ENCODE assay signal across 19 cellular contexts in genomic region chr3:99696497-99696896, GRCh38. TPM values are rescaled to one million over a fixed set of nuclear protein-coding genes. Genes with fewer than 3 reads are reported as not detected.
DNase-seq lines count a peak whose midpoint lies in the region; ATAC-seq, FAIRE-seq and TF ChIP-seq lines count a peak whose summit lies in the region.
"Had no signal": no experiment of that assay in that cellular context is flagged by ENCODE, and none has a peak within 500 bp of the region (broad histone marks: within the 10 kb centered on the region; RNA-seq: fewer than 3 reads in every experiment).

No MANE protein-coding gene starts in this region.

- H3K36me3 ChIP-seq in breast epithelium (no peaks in the 10 kb centered on the region), K562 (ENCODE audit: control insufficient read depth, insufficient read depth, low read length) (no peaks in the 10 kb centered on the region), mesenchymal stem cell (ENCODE audit: control insufficient read depth in 1 of 2, insufficient read depth in 2 of 2, low read depth in 1 of 2, low read length in 2 of 2) (peaks cover 0 to 12% of the 10 kb centered on the region in 2 experiments)
- H3K36me3 ChIP-seq: BLaER1 treated with 17β-estradiol and CSF1 and Interleukin-3, amounts not matched to agents 10 nM and 100 nM had no signal

- H3K4me2 ChIP-seq in K562 (ENCODE audit: insufficient read depth, low read length) (no peak overlapping the region), mesenchymal stem cell (ENCODE audit: low read length, poor library complexity, severe bottlenecking) (no peak overlapping the region)
- H3K4me2 ChIP-seq: BLaER1 treated with 17β-estradiol and CSF1 and Interleukin-3, amounts not matched to agents 10 nM and 100 nM had no signal

- no peak for TF ChIP-seq RAD21 in K562 (CRISPR knock-in tag; conservative IDR thresholded peaks at IDR 0.05 in 1 of 2, IDR thresholded peaks at IDR 0.05 in 1 of 2)

- H3K27ac ChIP-seq in breast epithelium (no peak overlapping the region), K562 (ENCODE audit: extremely low read depth, low read depth, low read length) (no peak overlapping the region), mesenchymal stem cell (ENCODE audit: low read length, poor library complexity, severe bottlenecking) (peak overlapping the region; percentile 18)
- H3K27ac ChIP-seq: BLaER1 treated with 17β-estradiol and CSF1 and Interleukin-3, amounts not matched to agents 10 nM and 100 nM; GM23248 had no signal

- 0% methylated on average over 5 of the region's 5 CpGs for WGBS in K562 (ENCODE audit: insufficient coverage, low coverage, missing lambda C conversion rate)
- WGBS in mesenchymal stem cell, result 75% methylated on average over 2 of the region's 5 CpGs

- no peak overlapping the region for H3K27ac Mint-ChIP-seq in MCF 10A (ENCODE audit: low read depth, unreplicated experiment)
- H3K27ac Mint-ChIP-seq: CD4-positive, CD25-positive, alpha-beta regulatory T cell had no signal

- in situ Hi-C loops in K562 (cut with MboI), result no loop called here

- H3K18ac ChIP-seq in mesenchymal stem cell (ENCODE audit: low read depth in 1 of 2, low read length in 2 of 2), result no peak overlapping the region

- H2AFZ ChIP-seq in K562 (ENCODE audit: low read depth, low read length) (no peak overlapping the region), mesenchymal stem cell (ENCODE audit: low read depth, low read length) (no peak overlapping the region)
- H2AFZ ChIP-seq: GM23248 had no signal

- H3K36me3 Mint-ChIP-seq in MCF 10A (ENCODE audit: insufficient read depth, unreplicated experiment), result peaks cover 54% of the 10 kb centered on the region
- H3K36me3 Mint-ChIP-seq: CD4-positive, CD25-positive, alpha-beta regulatory T cell had no signal

- no peaks in the 10 kb centered on the region for H4K20me1 ChIP-seq in K562 (replicated peaks; ENCODE audit: control insufficient read depth, insufficient read depth, low read length)
- H4K20me1 ChIP-seq: BLaER1 treated with 17β-estradiol and CSF1 and Interleukin-3, amounts not matched to agents 10 nM and 100 nM had no signal

- H3K4me1 ChIP-seq in breast epithelium (no peaks in the 10 kb centered on the region), K562 (replicated peaks in 1 of 2; ENCODE audit: control insufficient read depth in 2 of 2, insufficient read depth in 2 of 2, low read length in 2 of 2) (no peaks in the 10 kb centered on the region), mesenchymal stem cell (ENCODE audit: control insufficient read depth, insufficient read depth, low read depth, low read length) (peaks cover 5% of the 10 kb centered on the region)
- H3K4me1 ChIP-seq: BLaER1 treated with 17β-estradiol and CSF1 and Interleukin-3, amounts not matched to agents 10 nM and 100 nM had no signal

- no peak for FAIRE-seq in K562 (lab: Jason Lieb, UNC)
- FAIRE-seq: GM12878, GM18507 had no signal

- H3K4me3 ChIP-seq in breast epithelium (no peak overlapping the region), K562 (no peak overlapping the region), mesenchymal stem cell (ENCODE audit: insufficient read depth in 1 of 2, low read depth in 1 of 2, low read length in 2 of 2) (no peak overlapping the region)
- H3K4me3 ChIP-seq: BLaER1 treated with 17β-estradiol and CSF1 and Interleukin-3, amounts not matched to agents 10 nM and 100 nM; GM12878; GM23248 had no signal

- H3K4me1 Mint-ChIP-seq in MCF 10A (ENCODE audit: insufficient read depth, unreplicated experiment), result peaks cover 28% of the 10 kb centered on the region
- H3K4me1 Mint-ChIP-seq: CD4-positive, CD25-positive, alpha-beta regulatory T cell had no signal

- ATAC-seq in K562, result no peak
- ATAC-seq in GM18520 (IDR thresholded peaks at IDR 0.05; ENCODE audit: unreplicated experiment), result no peak
- ATAC-seq: GM12878 had no signal

- no peaks in the 10 kb centered on the region for H3K27me3 Mint-ChIP-seq in MCF 10A (ENCODE audit: insufficient read depth, unreplicated experiment)

- H4K91ac ChIP-seq in mesenchymal stem cell (ENCODE audit: low read length), result no peak overlapping the region

- H3K79me2 ChIP-seq in K562 (ENCODE audit: control insufficient read depth, insufficient read depth, low read length), result no peaks in the 10 kb centered on the region

- CTCF ChIA-PET in MCF 10A (lab: Yijun Ruan, JAX) (interaction anchor here (0.6 to 4.3 kb wide), 6 partner anchors 8 to 92 kb away, joined by 3 to 17 read pairs (median 4); no protein-coding TSS in a partner anchor), K562 (lab: Yijun Ruan, JAX; ENCODE audit: low intra/inter-chr PET ratio) (no interaction called here)

- TF ChIP-seq POLR2A in breast epithelium (IDR thresholded peaks at IDR 0.05), result no peak
- TF ChIP-seq POLR2A in K562 (conservative IDR thresholded peaks at IDR 0.05), result no peak

- no peak overlapping the region for H4K8ac ChIP-seq in mesenchymal stem cell (ENCODE audit: low read length)

- no peak overlapping the region for H2BK5ac ChIP-seq in mesenchymal stem cell (ENCODE audit: low read depth, low read length, poor library complexity, severe bottlenecking)

- H2BK15ac ChIP-seq in mesenchymal stem cell (ENCODE audit: low read depth, poor library complexity, severe bottlenecking), result no peak overlapping the region

- no peak for TF ChIP-seq EP300 in K562 (IDR thresholded peaks at IDR 0.05; ENCODE audit: low read length)

- POLR2A ChIA-PET in MCF 10A (lab: Yijun Ruan, JAX) (interaction anchor here (0.7 kb wide), 1 partner anchor 629 kb away, joined by 3 read pairs; no protein-coding TSS in a partner anchor), K562 (lab: Yijun Ruan, JAX) (no interaction called here)

- BruUV-seq in MCF 10A (replicated peaks; lab: Mats Ljungman, UMichigan), result no TSS peak
- no TSS peak for BruUV-seq in K562 (replicated peaks; lab: Mats Ljungman, UMichigan)

- no peak for TF ChIP-seq CTCF in MCF 10A (IDR thresholded peaks at IDR 0.05; ENCODE audit: unreplicated experiment)
- no peak for TF ChIP-seq CTCF in breast epithelium (IDR thresholded peaks at IDR 0.05)
- no peak for TF ChIP-seq CTCF in K562 (IDR thresholded peaks at IDR 0.05 in 2 of 3, conservative IDR thresholded peaks at IDR 0.05 in 1 of 3; ENCODE audit: insufficient read depth in 2 of 3, low read depth in 1 of 3, low read length in 3 of 3)

- no peak overlapping the region for H3K14ac ChIP-seq in mesenchymal stem cell (ENCODE audit: low read length in 2 of 2)

- no peaks in the 10 kb centered on the region for H3K9me1 ChIP-seq in K562 (ENCODE audit: control insufficient read depth, insufficient read depth, low read length)

- H2BK120ac ChIP-seq in mesenchymal stem cell (ENCODE audit: low read depth, low read length), result no peak overlapping the region

- H2AK5ac ChIP-seq in mesenchymal stem cell (ENCODE audit: low read length, severe bottlenecking), result no peak overlapping the region

- intact Hi-C loops in MCF 10A (cut with micrococcal nuclease) (no loop called here), breast epithelium (cut with DNase I; ENCODE audit: low total_unique reads) (no loop called here), K562 (cut with micrococcal nuclease) (no loop called here)

- H3K27me3 ChIP-seq in breast epithelium (no peaks in the 10 kb centered on the region), K562 (ENCODE audit: control insufficient read depth in 2 of 2, insufficient read depth in 2 of 2, low read length in 2 of 2) (peaks cover 2 to 4% of the 10 kb centered on the region in 2 experiments; a peak in 1 of 5 replicates), mesenchymal stem cell (ENCODE audit: control insufficient read depth in 1 of 2, insufficient read depth in 1 of 2, low read length in 2 of 2) (no peaks in the 10 kb centered on the region)
- H3K27me3 ChIP-seq: BLaER1 treated with 17β-estradiol and CSF1 and Interleukin-3, amounts not matched to agents 10 nM and 100 nM had no signal

- no peak overlapping the region for H3K9ac ChIP-seq in K562 (ENCODE audit: insufficient read depth in 1 of 2, low read depth in 2 of 2, low read length in 2 of 2)
- no peak overlapping the region for H3K9ac ChIP-seq in mesenchymal stem cell (ENCODE audit: low read length)
- H3K9ac ChIP-seq: BLaER1 treated with 17β-estradiol and CSF1 and Interleukin-3, amounts not matched to agents 10 nM and 100 nM; GM23248 had no signal

- no peak overlapping the region for H3K4me3 Mint-ChIP-seq in MCF 10A (ENCODE audit: unreplicated experiment)
- H3K4me3 Mint-ChIP-seq: CD4-positive, CD25-positive, alpha-beta regulatory T cell had no signal

- no peaks in the 10 kb centered on the region for H3K9me3 Mint-ChIP-seq in MCF 10A (ENCODE audit: unreplicated experiment)

- no peak overlapping the region for H3K23ac ChIP-seq in mesenchymal stem cell (ENCODE audit: low read length in 2 of 2)

- DNase-seq in MCF 10A (ENCODE audit: unreplicated experiment) (peak; percentile 20), breast epithelium (ENCODE audit: low spot score in 2 of 2) (no peak), K562 (ENCODE audit: extremely low read depth in 1 of 4, low spot score in 3 of 4) (no peak), mesenchymal stem cell (no peak), COLO829 (ENCODE audit: low spot score) (no peak), T-helper 9 cell (no peak)
- DNase-seq: 8988T; AML-193; Calu3; CD4-positive, CD25-positive, alpha-beta regulatory T cell; DMS 273 treated with DMSO at 0.1 percent for 48 hours; GM23248; H7; KBM-7 had no signal

- H3K79me1 ChIP-seq in mesenchymal stem cell (replicated peaks; ENCODE audit: low read length, poor library complexity, severe bottlenecking), result no peaks in the 10 kb centered on the region

- no peak overlapping the region for H3K4ac ChIP-seq in mesenchymal stem cell (ENCODE audit: low read depth in 1 of 2, low read length in 2 of 2)

- H2BK12ac ChIP-seq in mesenchymal stem cell (ENCODE audit: low read length in 2 of 2), result no peak overlapping the region

- H3K9me3 ChIP-seq in breast epithelium (no peaks in the 10 kb centered on the region), K562 (replicated peaks; ENCODE audit: control insufficient read depth, insufficient read depth, low read depth, low read length) (no peaks in the 10 kb centered on the region), mesenchymal stem cell (ENCODE audit: control insufficient read depth, low read length) (no peaks in the 10 kb centered on the region)
- H3K9me3 ChIP-seq: BLaER1 treated with 17β-estradiol and CSF1 and Interleukin-3, amounts not matched to agents 10 nM and 100 nM had no signal

RNA-seq across cellular contexts. Expression of gene COL8A1, which starts 58.1 kb away (rescaled TPM):
- 29.1 and 112 TPM in 2 replicates for total RNA-seq in MCF 10A (2022)
- 10 to 100 TPM in 2 of 3 donors, 1 to 10 TPM in 1; 9.2 to 43.6 (median 13.6) TPM for total RNA-seq in breast epithelium
- not detected in 2 replicates for total RNA-seq in K562 (2011; cell fraction: chromatin; rRNA removed; ENCODE audit: low replicate concordance)
- total RNA-seq in K562 (2011; cell fraction: nucleolus; rRNA removed), result not detected in 2 replicates
- not detected in 2 replicates for total RNA-seq in K562 (2011; cell fraction: nucleoplasm; rRNA removed)
- not detected in 2 replicates for total RNA-seq in K562 (2014; rRNA removed)
- not detected in 2 replicates for total RNA-seq in K562 (2014; rRNA removed; fragmentation: Illumina TruSeq; extraction: Trizol)
- total RNA-seq in K562 (2015; rRNA removed; fragmentation: Illumina TruSeq; extraction: Trizol), result not detected in 2 replicates
- 0.07 and 0.16 TPM in 2 replicates for total RNA-seq in K562 (2021)
- not detected in 2 replicates for polyA plus RNA-seq in K562 (2011; rRNA removed)
- polyA plus RNA-seq in K562 (2011; cell fraction: cytosol; rRNA removed), result 0.03 TPM in 1 of 2 replicates, not detected in the other
- not detected in 2 replicates for polyA plus RNA-seq in K562 (2011; cell fraction: nucleus; rRNA removed)
- 0.03 TPM in 1 of 2 replicates, not detected in the other for polyA plus RNA-seq in K562 (2012)
- not detected in 2 replicates for polyA plus RNA-seq in K562 (2014; fragmentation: Illumina TruSeq; extraction: Trizol)
- polyA plus RNA-seq in K562 (2014; fragmentation: Nextera tagmentation; extraction: Ambion mirVana), result not detected
- polyA plus RNA-seq in K562 (2014; rRNA removed), result not detected in 2 replicates
- polyA minus RNA-seq in K562 (2011; rRNA and poly(A)+ RNA removed), result not detected in 2 replicates
- polyA minus RNA-seq in K562 (2011; cell fraction: cytosol; rRNA and poly(A)+ RNA removed), result not detected in 2 replicates
- not detected in 2 replicates for polyA minus RNA-seq in K562 (2011; cell fraction: nucleus; rRNA and poly(A)+ RNA removed)
- polyA plus RNA-seq in mesenchymal stem cell (2013, experiment 1 of 2), result 115 TPM
- polyA plus RNA-seq in mesenchymal stem cell (2013, experiment 2 of 2), result 112 TPM
- total RNA-seq: CD4-positive, CD25-positive, alpha-beta regulatory T cell; G401 had no signal
- polyA plus RNA-seq: CD4-positive, CD25-positive, alpha-beta regulatory T cell had no signal

Comparison
In these comparisons a context has a peak if more than half of its experiments do, and no peak if none do; other contexts are left out.
1. RNA of gene COL8A1, which starts 58.1 kb away (total RNA-seq): 29.1 to 112 TPM in MCF 10A and 9.2 to 43.6 TPM in breast epithelium; 0.07 to 0.16 TPM in K562; every median in the first group is over 4 times any median in the second.